Comparison of ENCODE assay signal across 9 cellular contexts in genomic region chr2:64062840-64063239, GRCh38. TPM values are rescaled to one million over a fixed set of nuclear protein-coding genes. Genes with fewer than 3 reads are reported as not detected.
DNase-seq lines count a peak whose midpoint lies in the region; ATAC-seq, FAIRE-seq and TF ChIP-seq lines count a peak whose summit lies in the region.
"Had no signal": no experiment of that assay in that cellular context is flagged by ENCODE, and none has a peak within 500 bp of the region (broad histone marks: within the 10 kb centered on the region; RNA-seq: fewer than 3 reads in every experiment).

No MANE protein-coding gene starts in this region.

- FAIRE-seq in urothelium cell line (lab: Jason Lieb, UNC): no peak
- no peak for FAIRE-seq in RCC 7860 (lab: Jason Lieb, UNC)

- H3K4me1 Mint-ChIP-seq in activated naive CD4-positive, alpha-beta T cell treated with anti-CD3 and anti-CD28 coated beads, Interleukin-2, amount 50 U/mL, for 24 hours: peaks cover 37% of the 10 kb centered on the region

- H3K9me3 Mint-ChIP-seq in activated naive CD4-positive, alpha-beta T cell treated with anti-CD3 and anti-CD28 coated beads, Interleukin-2, amount 50 U/mL, for 24 hours: peaks cover 4% of the 10 kb centered on the region

- H3K9me3 ChIP-seq in MG63 (no peaks in the 10 kb centered on the region), esophagus squamous epithelium (no peaks in the 10 kb centered on the region)

- H3K4me3 ChIP-seq in MG63 (no peak overlapping the region), esophagus squamous epithelium (no peak overlapping the region)

- TF ChIP-seq CTCF in esophagus squamous epithelium (IDR thresholded peaks at IDR 0.05): no peak

- intact Hi-C loops in esophagus squamous epithelium (cut with DNase I): no loop called here

- H3K4me1 ChIP-seq in esophagus squamous epithelium: peaks cover 18 to 55% (median 25%) of the 10 kb centered on the region in 3 donors

- H3K4me3 Mint-ChIP-seq in activated naive CD4-positive, alpha-beta T cell treated with anti-CD3 and anti-CD28 coated beads, Interleukin-2, amount 50 U/mL, for 24 hours: no peak overlapping the region
- H3K4me3 Mint-ChIP-seq: naive B cell had no signal

- peak overlapping the region; percentile 48 to 86 (median 83) for H3K27ac ChIP-seq in esophagus squamous epithelium

- TF ChIP-seq POLR2A in esophagus squamous epithelium (IDR thresholded peaks at IDR 0.05): no peak

- no peak for DNase-seq in activated naive CD4-positive, alpha-beta T cell treated with anti-CD3 and anti-CD28 coated beads, Interleukin-2, amount 50 U/mL, for 16 hours
- DNase-seq in MG63 (peak; percentile 77), esophagus squamous epithelium (lab: John Stamatoyannopoulos, UW) (no peak), urothelium cell line (ENCODE audit: low spot score) (peak; percentile 31), hypothalamus (lab: John Stamatoyannopoulos, UW) (no peak), RCC 7860 (ENCODE audit: low spot score) (no peak)
- DNase-seq: naive B cell had no signal

- H3K27ac Mint-ChIP-seq in activated naive CD4-positive, alpha-beta T cell treated with anti-CD3 and anti-CD28 coated beads, Interleukin-2, amount 50 U/mL, for 24 hours: peak overlapping the region; percentile 52

- H3K27me3 Mint-ChIP-seq in activated naive CD4-positive, alpha-beta T cell treated with anti-CD3 and anti-CD28 coated beads, Interleukin-2, amount 50 U/mL, for 24 hours: no peaks in the 10 kb centered on the region
- H3K27me3 Mint-ChIP-seq: naive B cell had no signal

- H3K36me3 ChIP-seq in MG63 (no peaks in the 10 kb centered on the region), esophagus squamous epithelium (no peaks in the 10 kb centered on the region)

- no peak for ATAC-seq in GM21526 (IDR thresholded peaks at IDR 0.05; ENCODE audit: low FRiP score, unreplicated experiment)

- no peaks in the 10 kb centered on the region for H3K36me3 Mint-ChIP-seq in activated naive CD4-positive, alpha-beta T cell treated with anti-CD3 and anti-CD28 coated beads, Interleukin-2, amount 50 U/mL, for 24 hours

- no peaks in the 10 kb centered on the region for H3K27me3 ChIP-seq in MG63
- H3K27me3 ChIP-seq in esophagus squamous epithelium: no peaks in the 10 kb centered on the region

RNA-seq across cellular contexts. Expression of gene VPS54, which starts 43.6 kb away (rescaled TPM):
- total RNA-seq in MG63 (2014; rRNA removed; shearing (Covaris generic); ENCODE audit: low replicate concordance): 14.6 and 19.1 TPM in 2 replicates
- total RNA-seq in esophagus squamous epithelium: 10 to 100 TPM; 10.4 to 25.2 (median 19.0) TPM

Comparison
In these comparisons a context has a peak if more than half of its experiments do, and no peak if none do; other contexts are left out.
1. DNase-seq: peak in MG63 (single experiment) and urothelium cell line (single experiment); none in activated naive CD4-positive, alpha-beta T cell treated with anti-CD3 and anti-CD28 coated beads, Interleukin-2, amount 50 U/mL, for 16 hours (single experiment), esophagus squamous epithelium (single experiment), hypothalamus (0 of 51) and RCC 7860 (single experiment).